In genomic region chr12:115857923-115858322, GRCh38 we compare ENCODE assay signal across 15 cellular contexts.
"Had no signal": no experiment of that assay in that cellular context is flagged by ENCODE, and none has a peak within 500 bp of the region (broad histone marks: within the 10 kb centered on the region; RNA-seq: fewer than 3 reads in every experiment).

No MANE protein-coding gene starts in this region.

- H3K4me3 ChIP-seq: hepatocyte, left lung, ovary, tibial artery had no signal

- H3K4me2 ChIP-seq: hepatocyte had no signal

- ATAC-seq: activated T-helper 17 cell treated with anti-CD3 and anti-CD28 coated beads, Interleukin-2, amount 50 U/mL, for 72 hours; left lung; stimulated activated naive B cell treated with anti-CD40 and anti-IgM and Interleukin-4, amounts not matched to agents 10 μg/mL and 1 μg/mL and 100 μg/mL, for 72 hours had no signal

- H3K9me3 ChIP-seq: left lung, ovary, tibial artery had no signal

- DNase-seq: activated CD4-positive, alpha-beta T cell treated with anti-CD3 and anti-CD28 coated beads, Interleukin-2, amount 50 U/mL, for 4 hours; activated CD4-positive, CD25-positive, alpha-beta regulatory T cell treated with anti-CD3 and anti-CD28 coated beads, Interleukin-2, amount 50 U/mL, for 72 hours; activated naive CD4-positive, alpha-beta T cell treated with anti-CD3 and anti-CD28 coated beads, Interleukin-2, amount 10 ng/mL, durations not matched to agents 7 days and 5 days; caudate nucleus; islet precursor cell; left lung; ovary; stimulated activated CD4-positive, alpha-beta T cell treated with anti-CD3 and anti-CD28 coated beads, Interleukin-15, amount 100 ng/mL, for 24 hours; stimulated activated CD4-positive, alpha-beta T cell treated with anti-CD3 and anti-CD28 coated beads, Interleukin-4, amount 100 ng/mL, for 1 hour; stimulated activated naive B cell treated with anti-CD40 and anti-IgM and Interleukin-4, amounts not matched to agents 10 μg/mL and 1 μg/mL and 100 μg/mL, for 72 hours; tibial artery had no signal

- H3K27me3 ChIP-seq: hepatocyte, ovary had no signal

- H3K79me2 ChIP-seq: hepatocyte had no signal

- H3K27ac ChIP-seq: hepatocyte, left lung, ovary, tibial artery had no signal

- FAIRE-seq: colon, endometrium had no signal

- H3K36me3 ChIP-seq: left lung, ovary, tibial artery had no signal

- H3K4me1 ChIP-seq: left lung, tibial artery had no signal

- H2AFZ ChIP-seq: hepatocyte had no signal
